8 cellular contexts compared by ENCODE assay signal in genomic region chr2:212538156-212539144, GRCh38. TPM values are rescaled to one million over a fixed set of nuclear protein-coding genes. Genes with fewer than 3 reads are reported as not detected.
DNase-seq lines count a peak whose midpoint lies in the region; ATAC-seq and TF ChIP-seq lines count a peak whose summit lies in the region.

ERBB4 (minus strand) TSS chr2:212538802; CDS start chr2:212538530, 272 bp downstream.

- no peaks in the 10 kb centered on the region for H3K9me2 ChIP-seq in GM23248 (ENCODE audit: insufficient read depth)

- H3K9ac ChIP-seq in GM23248, result 0 out of 2 replicates have a peak within 1 kb of the TSS, but pooled peaks have one; percentile 24

- in situ Hi-C loops in GM23248 (cut with MboI), result loop anchor here (25.0 kb wide), 1 partner anchor 376 kb away; no protein-coding TSS in a partner anchor

- TF ChIP-seq CTCF in AG04450 (IDR thresholded peaks at IDR 0.05; ENCODE audit: low read depth, low read length), result no peak

- no peaks in the 10 kb centered on the region for H3K4me1 ChIP-seq in GM23248 (ENCODE audit: insufficient read depth)

- peak within 1 kb of the TSS; percentile 62 for H3K4me3 Mint-ChIP-seq in activated naive CD8-positive, alpha-beta T cell treated with anti-CD3 and anti-CD28 coated beads for 36 hours

- H3K27ac ChIP-seq in AG04450 (ENCODE audit: low read depth, low read length), result no peak within 1 kb of the TSS
- H3K27ac ChIP-seq in GM23248, result no peak within 1 kb of the TSS

- no peak for ATAC-seq in HG03280 (IDR thresholded peaks at IDR 0.05; ENCODE audit: unreplicated experiment)

- H3K4me1 Mint-ChIP-seq in activated naive CD8-positive, alpha-beta T cell treated with anti-CD3 and anti-CD28 coated beads for 36 hours, result peaks cover 14% of the 10 kb centered on the region

- no peak for DNase-seq in AG04450 (ENCODE audit: low read depth, low spot score)
- DNase-seq in GM23248, result peak; percentile 15
- no peak for DNase-seq in activated naive CD8-positive, alpha-beta T cell treated with anti-CD3 and anti-CD28 coated beads for 36 hours
- peak; percentile 45 to 67 for DNase-seq in hippocampal formation (lab: John Stamatoyannopoulos, UW)
- DNase-seq in retina, result peak; percentile 67
- no peak for DNase-seq in T1000 (lab: John Stamatoyannopoulos, UW)
- DNase-seq in NAMALWA (ENCODE audit: low spot score), result no peak

- CTCF ChIA-PET in AG04450 (lab: Charles Lee), result interaction anchor here (0.6 kb wide), 1 partner anchor 138 kb away, joined by 4 read pairs; no protein-coding TSS in a partner anchor

- peaks cover 70% of the 10 kb centered on the region for H3K27me3 Mint-ChIP-seq in activated naive CD8-positive, alpha-beta T cell treated with anti-CD3 and anti-CD28 coated beads for 36 hours

- H2AFZ ChIP-seq in GM23248, result peak within 1 kb of the TSS; percentile 81

- H3K4me3 ChIP-seq in AG04450 (ENCODE audit: low read depth, low read length), result peak within 1 kb of the TSS; percentile 58
- H3K4me3 ChIP-seq in GM23248, result peak within 1 kb of the TSS; percentile 76

- H3K27ac Mint-ChIP-seq in activated naive CD8-positive, alpha-beta T cell treated with anti-CD3 and anti-CD28 coated beads for 36 hours, result no peak within 1 kb of the TSS

- H3K27me3 ChIP-seq in AG04450 (ENCODE audit: control insufficient read depth, insufficient read depth, low read length) (peaks cover 48% of the 10 kb centered on the region), GM23248 (replicated peaks; ENCODE audit: insufficient read depth) (peaks cover 35% of the 10 kb centered on the region)

- H3F3A ChIP-seq in GM23248 (ENCODE audit: insufficient read depth), result no peaks in the 10 kb centered on the region

- H3K4me2 ChIP-seq in GM23248 (ENCODE audit: unreplicated experiment), result peak within 1 kb of the TSS; percentile 95

- H3K9me3 ChIP-seq in AG04450 (ENCODE audit: control insufficient read depth, insufficient read depth, low read length) (peaks cover 3% of the 10 kb centered on the region; the same call in 1 of the 2 replicates), GM23248 (ENCODE audit: low read depth) (no peaks in the 10 kb centered on the region)

- WGBS in GM23248 (ENCODE audit: low coverage in 1 of 2, low lambda C conversion rate in 2 of 2, missing lambda C conversion rate in 2 of 2), 2 experiments, result 1 to 2% methylated on average over 54 to 56 of the region's 82 CpGs

- no peaks in the 10 kb centered on the region for H3K36me3 Mint-ChIP-seq in activated naive CD8-positive, alpha-beta T cell treated with anti-CD3 and anti-CD28 coated beads for 36 hours

- H3K9me3 Mint-ChIP-seq in activated naive CD8-positive, alpha-beta T cell treated with anti-CD3 and anti-CD28 coated beads for 36 hours, result no peaks in the 10 kb centered on the region

- H3K36me3 ChIP-seq in GM23248 (ENCODE audit: low read depth), result no peaks in the 10 kb centered on the region

- POLR2A ChIA-PET in AG04450 (lab: Yijun Ruan, JAX), result no interaction called here

- H4K20me1 ChIP-seq in GM23248 (ENCODE audit: insufficient read depth), result no peaks in the 10 kb centered on the region

- no peaks in the 10 kb centered on the region for H3K79me2 ChIP-seq in GM23248 (ENCODE audit: insufficient read depth)

RNA-seq across cellular contexts. Expression of gene ERBB4, which starts in this region (rescaled TPM):
- polyA plus RNA-seq in AG04450 (2011; rRNA removed) (not detected in 2 replicates), GM23248 (2016; fragmentation: Nextera tagmentation; extraction: Ambion mirVana) (not detected in 2 replicates)
- not detected in 2 replicates for polyA minus RNA-seq in AG04450 (2011; rRNA and poly(A)+ RNA removed)
- not detected in 2 replicates for total RNA-seq in GM23248 (2014; rRNA removed; shearing (Covaris generic))
- total RNA-seq in activated naive CD8-positive, alpha-beta T cell treated with anti-CD3 and anti-CD28 coated beads for 36 hours, result not detected

Comparison
In these comparisons a context has a peak if more than half of its experiments do, and no peak if none do; other contexts are left out.
1. Peak in DNase-seq, H3K4me3 ChIP-seq, H3K9ac ChIP-seq and H3K4me2 ChIP-seq in GM23248; RNA of the gene not detected or under 1 TPM.
2. DNase-seq: peak in hippocampal formation (2 of 2) and retina (single experiment); none in AG04450 (single experiment), activated naive CD8-positive, alpha-beta T cell treated with anti-CD3 and anti-CD28 coated beads for 36 hours (single experiment), T1000 (single experiment) and NAMALWA (single experiment).